Comparison of ENCODE assay signal across 8 cellular contexts in genomic region chr3:9791790-9792404, GRCh38. TPM values are rescaled to one million over a fixed set of nuclear protein-coding genes. Genes with fewer than 3 reads are reported as not detected.
DNase-seq lines count a peak whose midpoint lies in the region; ATAC-seq and TF ChIP-seq lines count a peak whose summit lies in the region.

No MANE protein-coding gene starts in this region.

- peak overlapping the region; percentile 84 for H3K4me3 ChIP-seq in PC-9
- H3K4me3 ChIP-seq in esophagus (ENCODE audit: low read depth in 1 of 2, low read length in 2 of 2), result peak overlapping the region; percentile 81 to 98

- H3K36me3 ChIP-seq in ES-I3 (ENCODE audit: insufficient read depth, low read length), result peaks cover 4% of the 10 kb centered on the region
- peaks cover 27% of the 10 kb centered on the region; the same call in 1 of the 2 replicates for H3K36me3 ChIP-seq in PC-9 (ENCODE audit: low read depth)
- H3K36me3 ChIP-seq in esophagus (ENCODE audit: control insufficient read depth in 2 of 2, insufficient read depth in 2 of 2, low read length in 1 of 2), result peaks cover 7 to 12% of the 10 kb centered on the region in 2 donors

- no peak for DNase-seq in PC-9
- DNase-seq in progenitor cell of endocrine pancreas (ENCODE audit: low spot score, unreplicated experiment), result no peak
- no peak for DNase-seq in NCI-H1436 (lab: John Stamatoyannopoulos, UW)
- DNase-seq in GM03348 (ENCODE audit: low spot score), result no peak

- peaks cover 25% of the 10 kb centered on the region for H3K36me3 Mint-ChIP-seq in progenitor cell of endocrine pancreas (ENCODE audit: insufficient read depth)

- no peak for TF ChIP-seq CTCF in PC-9 (conservative IDR thresholded peaks at IDR 0.05)
- TF ChIP-seq CTCF in progenitor cell of endocrine pancreas (IDR thresholded peaks at IDR 0.05; ENCODE audit: unreplicated experiment), result no peak

- ATAC-seq in GM21360 (IDR thresholded peaks at IDR 0.05; ENCODE audit: unreplicated experiment) (no peak), HG02763 (IDR thresholded peaks at IDR 0.05; ENCODE audit: unreplicated experiment) (no peak)

- H3K27ac Mint-ChIP-seq in progenitor cell of endocrine pancreas, result peak overlapping the region; percentile 100

- peaks cover 14% of the 10 kb centered on the region; the same call in 1 of the 2 replicates for H3F3A ChIP-seq in PC-9 (ENCODE audit: insufficient read depth, low read depth)

- H3K27ac ChIP-seq in PC-9 (peak overlapping the region; percentile 89; the same call in 1 of the 2 replicates), esophagus (ENCODE audit: low read depth in 2 of 2, low read length in 1 of 2) (peak overlapping the region; percentile 92 to 96)

- peak overlapping the region; percentile 95 for H3K4me3 Mint-ChIP-seq in progenitor cell of endocrine pancreas (ENCODE audit: low read depth)

- 13 to 15% methylated on average over 14 of the region's 14 CpGs for WGBS in esophagus, 2 donors

- CTCF ChIA-PET in PC-9 (lab: Charles Lee), result no interaction called here

- peak overlapping the region; percentile 87 for H2AFZ ChIP-seq in PC-9

- no peaks in the 10 kb centered on the region; the same call in 1 of the 2 replicates for H3K4me1 ChIP-seq in ES-I3 (ENCODE audit: insufficient read depth, low read length)
- H3K4me1 ChIP-seq in PC-9 (replicated peaks; ENCODE audit: insufficient read depth), result peaks cover 16% of the 10 kb centered on the region
- peaks cover 6 to 7% of the 10 kb centered on the region in 2 donors for H3K4me1 ChIP-seq in esophagus (ENCODE audit: control insufficient read depth in 2 of 2, insufficient read depth in 2 of 2, low read length in 1 of 2)

- H3K9me2 ChIP-seq in PC-9 (ENCODE audit: insufficient read depth), result no peaks in the 10 kb centered on the region

- H3K9me3 Mint-ChIP-seq in progenitor cell of endocrine pancreas (ENCODE audit: low read depth), result no peaks in the 10 kb centered on the region

- H3K27me3 Mint-ChIP-seq in progenitor cell of endocrine pancreas, result no peaks in the 10 kb centered on the region

- H4K20me1 ChIP-seq in PC-9 (ENCODE audit: insufficient read depth), result peaks cover 25% of the 10 kb centered on the region

- POLR2A ChIA-PET in PC-9 (lab: Charles Lee; ENCODE audit: unreplicated experiment), result interaction anchor here (1.0 kb wide), 1 partner anchor 52 kb away, joined by 8 read pairs; the partner anchor contains the start of gene RPUSD3

- TSS peak; percentile 71 for BruUV-seq in PC-9 (replicated peaks; lab: Mats Ljungman, UMichigan)

- no peaks in the 10 kb centered on the region for H3K27me3 ChIP-seq in PC-9 (ENCODE audit: insufficient read depth, low read depth)
- no peaks in the 10 kb centered on the region for H3K27me3 ChIP-seq in esophagus (ENCODE audit: control insufficient read depth in 1 of 2, insufficient read depth in 2 of 2, low read length in 2 of 2)

- H3K9me3 ChIP-seq in ES-I3 (ENCODE audit: control insufficient read depth, insufficient read depth, low read length) (no peaks in the 10 kb centered on the region), PC-9 (ENCODE audit: insufficient read depth, low read depth) (no peaks in the 10 kb centered on the region), esophagus (ENCODE audit: control insufficient read depth in 2 of 2, insufficient read depth in 1 of 2, low read depth in 1 of 2, low read length in 1 of 2) (no peaks in the 10 kb centered on the region)

- peaks cover 52% of the 10 kb centered on the region for H3K79me2 ChIP-seq in PC-9 (ENCODE audit: low read depth)

- peak overlapping the region; percentile 81 for H3K9ac ChIP-seq in ES-I3 (ENCODE audit: low read depth, low read length)

- H3K4me2 ChIP-seq in PC-9, result peak overlapping the region; percentile 88

- H3K4me1 Mint-ChIP-seq in progenitor cell of endocrine pancreas (ENCODE audit: low read depth), result peaks cover 16% of the 10 kb centered on the region

- intact Hi-C loops in PC-9 (cut with micrococcal nuclease; ENCODE audit: unreplicated experiment), result loop anchor here (2.0 to 5.0 kb wide), 3 partner anchors 41 to 141 kb away; partner anchors contain the start of genes BRPF1 and CRELD1

RNA-seq across cellular contexts. Expression of gene TADA3, which starts 0.4 kb away (rescaled TPM):
- total RNA-seq in PC-9 (2021) (72.4 and 99.1 TPM in 2 replicates), progenitor cell of endocrine pancreas (66.6 and 70.8 TPM in 2 replicates)
- 10 to 100 TPM; 22.9 to 29.9 TPM for polyA plus RNA-seq in esophagus

RNA-seq across cellular contexts. Expression of gene ARPC4, which starts 1.0 kb away (rescaled TPM):
- total RNA-seq in PC-9 (2021), result 114 and 127 TPM in 2 replicates
- polyA plus RNA-seq in esophagus, result 100 to 1,000 TPM in 1 of 2 donors, 10 to 100 TPM in 1; 52.8 to 114 TPM
- total RNA-seq in progenitor cell of endocrine pancreas, result 129 and 135 TPM in 2 replicates

RNA-seq across cellular contexts. Expression of gene TTLL3, which starts 18.2 kb away (rescaled TPM):
- total RNA-seq in PC-9 (2021) (21.7 and 35.8 TPM in 2 replicates), progenitor cell of endocrine pancreas (51.6 and 59.6 TPM in 2 replicates)
- polyA plus RNA-seq in esophagus, result 10 to 100 TPM; 14.5 to 31.2 TPM

RNA-seq across cellular contexts. Expression of gene CAMK1, which starts 22.1 kb away (rescaled TPM):
- 2.0 and 3.1 TPM in 2 replicates for total RNA-seq in PC-9 (2021)
- polyA plus RNA-seq in esophagus, result 1 to 10 TPM; 6.5 to 8.1 TPM
- total RNA-seq in progenitor cell of endocrine pancreas, result 16.9 and 17.1 TPM in 2 replicates

RNA-seq across cellular contexts. Expression of gene OGG1, which starts 42.1 kb away (rescaled TPM):
- 22.1 and 24.3 TPM in 2 replicates for total RNA-seq in PC-9 (2021)
- 1 to 10 TPM; 7.7 to 9.0 TPM for polyA plus RNA-seq in esophagus
- total RNA-seq in progenitor cell of endocrine pancreas, result 46.3 and 47.7 TPM in 2 replicates
